ENCODE assay signal across 5 cellular contexts in the genomic region with DNA sequence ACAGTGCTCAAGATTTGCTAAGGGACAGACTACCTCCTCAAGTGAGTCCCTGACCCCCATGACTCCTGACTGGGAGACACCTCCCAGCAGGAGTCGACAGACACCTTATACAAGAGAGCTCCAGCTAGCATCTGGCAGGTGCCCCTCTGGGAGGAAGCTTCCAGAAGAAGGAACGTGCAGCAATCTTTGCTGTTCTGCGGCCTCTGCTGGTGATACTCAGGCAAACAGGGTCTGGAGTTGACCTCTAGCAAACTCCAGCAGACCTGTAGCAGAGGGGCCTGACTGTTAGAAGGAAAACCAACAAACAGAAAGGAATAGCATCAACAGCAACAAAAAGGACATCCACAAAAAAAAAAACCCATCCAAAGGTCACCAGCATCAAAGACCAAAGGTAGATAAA. TPM values are rescaled to one million over a fixed set of nuclear protein-coding genes. Genes with fewer than 3 reads are reported as not detected.
A peak's percentile ranks its signal among the peaks of the same experiment; 100 is the strongest.
DNase-seq lines count a peak whose midpoint lies in the region; ATAC-seq, FAIRE-seq and TF ChIP-seq lines count a peak whose summit lies in the region.
"Not testable (repeated sequence)": the region's sequence is repeated elsewhere in the genome, so short reads cannot be mapped to it uniquely, and the experiment has no call there.

No MANE protein-coding gene starts in this region.

- CTCF ChIA-PET in H1 (lab: Charles Lee; ENCODE audit: partially characterized antibody) = interaction anchor here (1.1 kb wide), 2 partner anchors 129 to 169 kb away, joined by 3 read pairs; no protein-coding TSS in a partner anchor
- CTCF ChIA-PET in HepG2 (lab: Yijun Ruan, JAX; ENCODE audit: low intra/inter-chr PET ratio, low total read pairs) = not testable (repeated sequence)

- ATAC-seq in HepG2 = not testable (repeated sequence)

- H2AFZ ChIP-seq in Karpas-422 (ENCODE audit: low read length); H1 (ENCODE audit: low read length); HepG2 (ENCODE audit: low read length): not testable (repeated sequence)

- H2BK5ac ChIP-seq in H1 (ENCODE audit: low read depth, low read length) = not testable (repeated sequence)

- not testable (repeated sequence) for H2BK12ac ChIP-seq in H1 (ENCODE audit: low read depth, low read length)

- in situ Hi-C loops in HepG2 (cut with HindIII; ENCODE audit: extremely low pct_ligation_motif_present, low pct_unique_long_range_greater_than_20kb) = not testable (repeated sequence)

- not testable (repeated sequence) for H2AK5ac ChIP-seq in H1 (ENCODE audit: low read depth, low read length)

- H3K9ac ChIP-seq in Karpas-422 (ENCODE audit: low read length); H1 (replicated peaks in 1 of 4; ENCODE audit: extremely low read depth in 1 of 4, low read depth in 3 of 4, low read length in 3 of 4); HepG2 (ENCODE audit: insufficient read depth, low read depth, low read length): not testable (repeated sequence)

- not testable (repeated sequence) for H3K18ac ChIP-seq in H1 (ENCODE audit: extremely low read depth, low read length)

- not testable (repeated sequence) for H3K9me2 ChIP-seq in Karpas-422 (replicated peaks; ENCODE audit: insufficient read depth, low read length)

- not testable (repeated sequence) for FAIRE-seq in H1 (lab: Jason Lieb, UNC); HepG2 (lab: Jason Lieb, UNC)

- not testable (repeated sequence) for H3K79me2 ChIP-seq in Karpas-422 (ENCODE audit: low read length); H1 (ENCODE audit: control insufficient read depth in 1 of 2, insufficient read depth in 2 of 2, low read length in 2 of 2); HepG2 (ENCODE audit: insufficient read depth, low read length)

- H4K20me1 ChIP-seq in Karpas-422 (ENCODE audit: insufficient read depth, low read depth, low read length); H1 (replicated peaks in 1 of 2; ENCODE audit: control insufficient read depth in 1 of 2, insufficient read depth in 2 of 2, low read length in 2 of 2); HepG2 (ENCODE audit: insufficient read depth, low read length): not testable (repeated sequence)

- not testable (repeated sequence) for H3K4me2 ChIP-seq in Karpas-422 (ENCODE audit: low read depth, low read length, poor library complexity, severe bottlenecking); H1 (ENCODE audit: insufficient read depth in 1 of 2, low read depth in 2 of 2, low read length in 2 of 2)
- H3K4me2 ChIP-seq in HepG2 (ENCODE audit: low read depth, low read length) = peak overlapping the region; percentile 32; the same call in 1 of the 2 replicates

- not testable (repeated sequence) for DNase-seq in GM20000 (ENCODE audit: low spot score); H1 (ENCODE audit: low read depth in 1 of 2, low spot score in 2 of 2); HepG2 (ENCODE audit: low spot score)
- peak; percentile 38 for DNase-seq in Karpas-422
- peak; percentile 21 for DNase-seq in SK-N-DZ (ENCODE audit: low spot score)

- H2BK15ac ChIP-seq in H1 (ENCODE audit: low read length) = not testable (repeated sequence)

- H4K91ac ChIP-seq in H1 (replicated peaks; ENCODE audit: insufficient read length, low read length) = not testable (repeated sequence)

- H3K4me3 ChIP-seq in Karpas-422 (ENCODE audit: low read length); H1 (ENCODE audit: extremely low read depth in 1 of 4, insufficient read depth in 2 of 4, low read depth in 3 of 4, low read length in 4 of 4); HepG2 (replicated peaks in 1 of 3; ENCODE audit: insufficient read depth in 1 of 3, low read depth in 2 of 3, low read length in 3 of 3): not testable (repeated sequence)

- not testable (repeated sequence) for H2BK120ac ChIP-seq in H1 (replicated peaks; ENCODE audit: low read depth, low read length)

- peak; percentile 3 to 25; a peak in 2 of 4 replicates for TF ChIP-seq RAD21 in H1 (IDR thresholded peaks at IDR 0.05 in 1 of 2, conservative IDR thresholded peaks at IDR 0.05 in 1 of 2; ENCODE audit: low read depth in 2 of 2, low read length in 2 of 2)
- not testable (repeated sequence) for TF ChIP-seq RAD21 in HepG2 (CRISPR knock-in tag; IDR thresholded peaks at IDR 0.05)

- not testable (repeated sequence) for H4K8ac ChIP-seq in H1 (ENCODE audit: extremely low read depth, insufficient read depth, low read length)

- not testable (repeated sequence) for H3K23me2 ChIP-seq in H1 (ENCODE audit: low read depth, low read length)

- not testable (repeated sequence) for H3K4me1 ChIP-seq in Karpas-422 (ENCODE audit: low read length); H1 (replicated peaks in 1 of 4; ENCODE audit: control insufficient read depth in 3 of 4, insufficient read depth in 4 of 4, low read length in 3 of 4); HepG2 (ENCODE audit: insufficient read depth, low read length)

- not testable (repeated sequence) for H3K4ac ChIP-seq in H1 (replicated peaks; ENCODE audit: insufficient read length, low read depth, low read length)

- H3K23ac ChIP-seq in H1 (ENCODE audit: insufficient read length) = not testable (repeated sequence)

- POLR2A ChIA-PET in H1 (lab: Charles Lee; ENCODE audit: partially characterized antibody); HepG2 (lab: Yijun Ruan, JAX): not testable (repeated sequence)

- H3K9me3 ChIP-seq in Karpas-422 (ENCODE audit: low read length); H1 (ENCODE audit: insufficient read depth in 2 of 2, low read depth in 1 of 2, low read length in 1 of 2); HepG2 (ENCODE audit: low read length): not testable (repeated sequence)

- not testable (repeated sequence) for H3K27ac ChIP-seq in Karpas-422 (ENCODE audit: low read length); H1 (ENCODE audit: low read depth, low read length); HepG2 (ENCODE audit: extremely low read length, insufficient read depth, low read length)

- H4K5ac ChIP-seq in H1 (ENCODE audit: insufficient read length, low read depth, low read length) = not testable (repeated sequence)

- TF ChIP-seq POLR2A in H1 (IDR thresholded peaks at IDR 0.05; ENCODE audit: control extremely low read depth in 1 of 2, low read depth in 2 of 2, low read length in 2 of 2); HepG2 (IDR thresholded peaks at IDR 0.05; ENCODE audit: insufficient read depth in 1 of 2, low read depth in 2 of 2, low read length in 2 of 2): not testable (repeated sequence)

- intact Hi-C loops in HepG2 (cut with micrococcal nuclease; ENCODE audit: unreplicated experiment) = not testable (repeated sequence)

- H3K27me3 ChIP-seq in Karpas-422 (ENCODE audit: low read length); H1 (replicated peaks in 1 of 4; ENCODE audit: control insufficient read depth in 3 of 4, extremely low read depth in 1 of 4, insufficient read depth in 3 of 4, low read length in 3 of 4); HepG2 (ENCODE audit: control insufficient read depth in 1 of 2, insufficient read depth in 2 of 2, low read length in 2 of 2): not testable (repeated sequence)

- 93% methylated on average over 3 of the region's 3 CpGs; no CpG with 5 or more reads in 1 of the 2 experiments for WGBS in H1 (ENCODE audit: extremely low coverage in 1 of 2, insufficient coverage in 1 of 2, insufficient read length in 1 of 2, insufficient replicate concordance in 2 of 2, low coverage in 1 of 2, low lambda C conversion rate in 2 of 2, missing lambda C conversion rate in 1 of 2), 2 experiments
- WGBS in HepG2 (ENCODE audit: low lambda C conversion rate) = 23% methylated on average over 2 of the region's 3 CpGs

- H2BK20ac ChIP-seq in H1 (ENCODE audit: low read length) = not testable (repeated sequence)

- not testable (repeated sequence) for BruUV-seq in HepG2 (replicated peaks; lab: Mats Ljungman, UMichigan)

- TF ChIP-seq CTCF in GM20000 (IDR thresholded peaks at IDR 0.05; ENCODE audit: extremely low read depth, missing control alignments) (peak; percentile 18), HepG2 (CRISPR knock-in tag; IDR thresholded peaks at IDR 0.05) (peak; percentile 72)
- not testable (repeated sequence) for TF ChIP-seq CTCF in H1 (IDR thresholded peaks at IDR 0.05; ENCODE audit: control extremely low read depth in 1 of 3, insufficient read depth in 1 of 3, low read depth in 1 of 3, low read length in 3 of 3)

- not testable (repeated sequence) for H3K14ac ChIP-seq in H1 (ENCODE audit: insufficient read length)

- H3K79me1 ChIP-seq in H1 (ENCODE audit: low read depth, low read length) = not testable (repeated sequence)

- not testable (repeated sequence) for TF ChIP-seq EP300 in H1 (IDR thresholded peaks at IDR 0.05; ENCODE audit: borderline replicate concordance in 1 of 2, low read depth in 2 of 2, low read length in 2 of 2); HepG2 (IDR thresholded peaks at IDR 0.05; ENCODE audit: low read depth in 2 of 2, low read length in 2 of 2); HepG2 (CRISPR knock-in tag; IDR thresholded peaks at IDR 0.05; ENCODE audit: borderline replicate concordance)

- H3K36me3 ChIP-seq in Karpas-422 (ENCODE audit: insufficient read depth, low read length); H1 (ENCODE audit: control insufficient read depth in 2 of 4, insufficient read depth in 4 of 4, low read length in 3 of 4); HepG2 (replicated peaks in 1 of 2; ENCODE audit: control insufficient read depth in 1 of 2, insufficient read depth in 2 of 2, low read length in 2 of 2): not testable (repeated sequence)

- not testable (repeated sequence) for H3K56ac ChIP-seq in H1 (replicated peaks; ENCODE audit: insufficient read length, low read depth, low read length)

RNA-seq across cellular contexts. Expression of a gene that starts 38.1 kb away (rescaled TPM):
- total RNA-seq in Karpas-422 (2014; rRNA removed; shearing (Covaris generic); ENCODE audit: low replicate concordance) = 11.9 and 17.2 TPM in 2 replicates
- polyA plus RNA-seq in SK-N-DZ (2014; cell fraction: cytosol; rRNA removed) = 20.0 and 26.3 TPM in 2 replicates
- 40.8 and 42.2 TPM in 2 replicates for polyA plus RNA-seq in SK-N-DZ (2014; cell fraction: nucleus; rRNA removed)
- 42.1 and 45.9 TPM in 2 replicates for total RNA-seq in H1 (2021; fragmentation: NEBNext Ultra II Directional; extraction: Animal tissue kit (Norgen Biotek cat#: 25700))
- polyA plus RNA-seq in H1 (2011; rRNA removed) (11.6 and 19.7 TPM in 2 replicates), HepG2 (2011; rRNA removed) (9.5 and 10.7 TPM in 2 replicates)
- polyA plus RNA-seq in H1 (2011; cell fraction: cytosol; rRNA removed) = 25.6 TPM
- 14.5 TPM for polyA plus RNA-seq in H1 (2011; cell fraction: nucleus; rRNA removed)
- 26.6 to 45.7 TPM (median 29.0 TPM) in 4 replicates for polyA plus RNA-seq in H1 (2012, experiment 1 of 2)
- 12.6 TPM for polyA plus RNA-seq in H1 (2012, experiment 2 of 2)
- polyA plus RNA-seq in H1 (2013, experiment 1 of 2) = 41.6 TPM
- polyA plus RNA-seq in H1 (2013, experiment 2 of 2) = 35.7 TPM
- polyA minus RNA-seq in H1 (2011; rRNA and poly(A)+ RNA removed) = 14.5 and 18.1 TPM in 2 replicates
- 22.2 TPM for polyA minus RNA-seq in H1 (2011; cell fraction: cytosol; rRNA and poly(A)+ RNA removed)
- polyA minus RNA-seq in H1 (2011; cell fraction: nucleus; rRNA and poly(A)+ RNA removed) = 37.2 TPM
- total RNA-seq in HepG2 (2016; rRNA removed; fragmentation: Illumina TruSeq; extraction: Trizol) = 21.4 and 25.3 TPM in 2 replicates
- 10.6 and 11.9 TPM in 2 replicates for total RNA-seq in HepG2 (2016; cell fraction: cytosol; rRNA removed; fragmentation: Illumina TruSeq; extraction: Trizol; ENCODE audit: low read depth)
- total RNA-seq in HepG2 (2016; cell fraction: insoluble cytoplasmic fraction; rRNA removed; fragmentation: Illumina TruSeq; extraction: Trizol) = 20.0 and 24.5 TPM in 2 replicates
- 24.8 and 25.8 TPM in 2 replicates for total RNA-seq in HepG2 (2016; cell fraction: membrane; rRNA removed; fragmentation: Illumina TruSeq; extraction: Trizol)
- total RNA-seq in HepG2 (2016; cell fraction: nucleus; rRNA removed; fragmentation: Illumina TruSeq; extraction: Trizol) = 22.3 and 24.8 TPM in 2 replicates
- 3.8 and 6.9 TPM in 2 replicates for polyA plus RNA-seq in HepG2 (2011; cell fraction: cytosol; rRNA removed)
- polyA plus RNA-seq in HepG2 (2011; cell fraction: nucleus; rRNA removed) = 10.5 and 15.2 TPM in 2 replicates
- 21.4 and 24.9 TPM in 2 replicates for polyA plus RNA-seq in HepG2 (2012)
- 7.7 and 8.8 TPM in 2 replicates for polyA plus RNA-seq in HepG2 (2016; cell fraction: cytosol; fragmentation: Illumina TruSeq; extraction: Trizol; ENCODE audit: low read depth)
- polyA plus RNA-seq in HepG2 (2016; cell fraction: insoluble cytoplasmic fraction; fragmentation: Illumina TruSeq; extraction: Trizol; ENCODE audit: low read depth) = 27.0 and 29.3 TPM in 2 replicates
- polyA plus RNA-seq in HepG2 (2016; cell fraction: membrane; fragmentation: Illumina TruSeq; extraction: Trizol; ENCODE audit: low read depth) = 18.8 and 19.2 TPM in 2 replicates
- polyA plus RNA-seq in HepG2 (2016; cell fraction: nucleus; fragmentation: Illumina TruSeq; extraction: Trizol; ENCODE audit: insufficient read depth, low read depth) = 49.1 and 55.1 TPM in 2 replicates
- 2.8 and 6.1 TPM in 2 replicates for polyA minus RNA-seq in HepG2 (2011; rRNA and poly(A)+ RNA removed; ENCODE audit: low replicate concordance)
- 11.2 and 14.9 TPM in 2 replicates for polyA minus RNA-seq in HepG2 (2011; cell fraction: cytosol; rRNA and poly(A)+ RNA removed)
- polyA minus RNA-seq in HepG2 (2011; cell fraction: nucleus; rRNA and poly(A)+ RNA removed) = 19.1 and 21.0 TPM in 2 replicates

RNA-seq across cellular contexts. Expression of a gene that starts 58.0 kb away (rescaled TPM):
- total RNA-seq in Karpas-422 (2014; rRNA removed; shearing (Covaris generic); ENCODE audit: low replicate concordance) = 0.43 and 2.9 TPM in 2 replicates
- polyA plus RNA-seq in SK-N-DZ (2014; cell fraction: cytosol; rRNA removed) = 27.8 and 30.0 TPM in 2 replicates
- 49.5 and 79.4 TPM in 2 replicates for polyA plus RNA-seq in SK-N-DZ (2014; cell fraction: nucleus; rRNA removed)
- total RNA-seq in H1 (2021; fragmentation: NEBNext Ultra II Directional; extraction: Animal tissue kit (Norgen Biotek cat#: 25700)) = 60.8 and 62.0 TPM in 2 replicates
- polyA plus RNA-seq in H1 (2011; rRNA removed) = 16.6 and 19.8 TPM in 2 replicates
- polyA plus RNA-seq in H1 (2011; cell fraction: cytosol; rRNA removed) = 18.3 TPM
- polyA plus RNA-seq in H1 (2011; cell fraction: nucleus; rRNA removed) = 55.0 TPM
- polyA plus RNA-seq in H1 (2012, experiment 1 of 2) = 28.3 to 36.5 TPM (median 32.7 TPM) in 4 replicates
- polyA plus RNA-seq in H1 (2012, experiment 2 of 2) = 8.4 TPM
- polyA plus RNA-seq in H1 (2013, experiment 1 of 2) = 18.5 TPM
- 19.1 TPM for polyA plus RNA-seq in H1 (2013, experiment 2 of 2)
- polyA minus RNA-seq in H1 (2011; rRNA and poly(A)+ RNA removed) = 31.5 and 34.8 TPM in 2 replicates
- 29.1 TPM for polyA minus RNA-seq in H1 (2011; cell fraction: cytosol; rRNA and poly(A)+ RNA removed)
- 75.2 TPM for polyA minus RNA-seq in H1 (2011; cell fraction: nucleus; rRNA and poly(A)+ RNA removed)
- 1.5 and 3.1 TPM in 2 replicates for total RNA-seq in HepG2 (2016; rRNA removed; fragmentation: Illumina TruSeq; extraction: Trizol)
- 13.2 and 14.6 TPM in 2 replicates for total RNA-seq in HepG2 (2016; cell fraction: cytosol; rRNA removed; fragmentation: Illumina TruSeq; extraction: Trizol; ENCODE audit: low read depth)
- total RNA-seq in HepG2 (2016; cell fraction: insoluble cytoplasmic fraction; rRNA removed; fragmentation: Illumina TruSeq; extraction: Trizol) = 1.3 and 2.8 TPM in 2 replicates
- total RNA-seq in HepG2 (2016; cell fraction: membrane; rRNA removed; fragmentation: Illumina TruSeq; extraction: Trizol) = 3.0 and 3.1 TPM in 2 replicates
- total RNA-seq in HepG2 (2016; cell fraction: nucleus; rRNA removed; fragmentation: Illumina TruSeq; extraction: Trizol) = 3.9 and 5.1 TPM in 2 replicates
- polyA plus RNA-seq in HepG2 (2011; rRNA removed) = 2.0 and 3.2 TPM in 2 replicates
- 1.5 and 2.5 TPM in 2 replicates for polyA plus RNA-seq in HepG2 (2011; cell fraction: cytosol; rRNA removed)
- polyA plus RNA-seq in HepG2 (2011; cell fraction: nucleus; rRNA removed) = 6.4 and 11.2 TPM in 2 replicates
- polyA plus RNA-seq in HepG2 (2012) = 1.3 and 1.7 TPM in 2 replicates
- polyA plus RNA-seq in HepG2 (2016; cell fraction: cytosol; fragmentation: Illumina TruSeq; extraction: Trizol; ENCODE audit: low read depth) = 0.06 and 0.15 TPM in 2 replicates
- polyA plus RNA-seq in HepG2 (2016; cell fraction: insoluble cytoplasmic fraction; fragmentation: Illumina TruSeq; extraction: Trizol; ENCODE audit: low read depth) = 1.9 and 2.2 TPM in 2 replicates
- 0.32 and 0.42 TPM in 2 replicates for polyA plus RNA-seq in HepG2 (2016; cell fraction: membrane; fragmentation: Illumina TruSeq; extraction: Trizol; ENCODE audit: low read depth)
- polyA plus RNA-seq in HepG2 (2016; cell fraction: nucleus; fragmentation: Illumina TruSeq; extraction: Trizol; ENCODE audit: insufficient read depth, low read depth) = 5.4 and 6.1 TPM in 2 replicates
- 6.9 and 30.0 TPM in 2 replicates for polyA minus RNA-seq in HepG2 (2011; rRNA and poly(A)+ RNA removed; ENCODE audit: low replicate concordance)
- 2.4 and 3.2 TPM in 2 replicates for polyA minus RNA-seq in HepG2 (2011; cell fraction: cytosol; rRNA and poly(A)+ RNA removed)
- 13.9 and 18.2 TPM in 2 replicates for polyA minus RNA-seq in HepG2 (2011; cell fraction: nucleus; rRNA and poly(A)+ RNA removed)
